15 cellular contexts compared by ENCODE assay signal in genomic region chr6:28725890-28726348, GRCh38.
DNase-seq lines count a peak whose midpoint lies in the region; ATAC-seq, FAIRE-seq and TF ChIP-seq lines count a peak whose summit lies in the region.
"Had no signal": no experiment of that assay in that cellular context is flagged by ENCODE, and none has a peak within 500 bp of the region (broad histone marks: within the 10 kb centered on the region; RNA-seq: fewer than 3 reads in every experiment).

No MANE protein-coding gene starts in this region.

- no peak overlapping the region for H3K27ac Mint-ChIP-seq in activated CD8-positive, alpha-beta memory T cell treated with anti-CD3 and anti-CD28 coated beads, Interleukin-2, amount 10 ng/mL, durations not matched to agents 7 days and 5 days
- no peak overlapping the region for H3K27ac Mint-ChIP-seq in T-helper 2 cell treated with Interferon-gamma antibody and Interleukin-4, amounts not matched to agents 5 μg/mL and 100 μg/mL, for 36 hours
- H3K27ac Mint-ChIP-seq: CD14-positive monocyte had no signal

- H3K9ac ChIP-seq in Karpas-422 (ENCODE audit: low read length): no peak overlapping the region

- H4K20me1 ChIP-seq in Karpas-422 (ENCODE audit: insufficient read depth, low read depth, low read length): no peaks in the 10 kb centered on the region

- H3K4me3 ChIP-seq in bronchial epithelial cell (ENCODE audit: low read depth, low read length): no peak overlapping the region
- no peak overlapping the region for H3K4me3 ChIP-seq in Karpas-422 (ENCODE audit: low read length)
- H3K4me3 ChIP-seq: skin epidermis had no signal

- no peak for FAIRE-seq in bronchial epithelial cell (lab: Jason Lieb, UNC)

- DNase-seq in COLO829 (ENCODE audit: low spot score) (peak; percentile 49), H4 (ENCODE audit: low spot score) (peak; percentile 71), NCI-H226 (peak; percentile 21), bronchial epithelial cell (ENCODE audit: low read depth) (peak; percentile 40), Karpas-422 (no peak)
- DNase-seq in activated CD8-positive, alpha-beta memory T cell treated with anti-CD3 and anti-CD28 coated beads, Interleukin-2, amount 10 ng/mL, durations not matched to agents 7 days and 5 days: no peak
- no peak for DNase-seq in T-helper 2 cell treated with Interferon-gamma antibody and Interleukin-4, amounts not matched to agents 5 μg/mL and 100 μg/mL, for 36 hours (ENCODE audit: low spot score)
- DNase-seq: activated naive CD4-positive, alpha-beta T cell treated with anti-CD3 and anti-CD28 coated beads, Interleukin-2, amount 50 U/mL, for 16 hours; central memory CD4-positive, alpha-beta T cell; NCI-H1436 treated with DMSO at 0.1 percent for 48 hours; T-helper 9 cell had no signal

- CTCF ChIA-PET in activated CD8-positive, alpha-beta memory T cell treated with anti-CD3 and anti-CD28 coated beads, Interleukin-2, amount 10 ng/mL, durations not matched to agents 7 days and 5 days (lab: Charles Lee): interaction anchor here (1.0 kb wide), 1 partner anchor 111 kb away, joined by 3 read pairs; no protein-coding TSS in a partner anchor

- H3K4me3 Mint-ChIP-seq in activated CD8-positive, alpha-beta memory T cell treated with anti-CD3 and anti-CD28 coated beads, Interleukin-2, amount 10 ng/mL, durations not matched to agents 7 days and 5 days: no peak overlapping the region
- no peak overlapping the region for H3K4me3 Mint-ChIP-seq in T-helper 2 cell treated with Interferon-gamma antibody and Interleukin-4, amounts not matched to agents 5 μg/mL and 100 μg/mL, for 36 hours

- peaks cover 5% of the 10 kb centered on the region for H3K36me3 Mint-ChIP-seq in activated CD8-positive, alpha-beta memory T cell treated with anti-CD3 and anti-CD28 coated beads, Interleukin-2, amount 10 ng/mL, durations not matched to agents 7 days and 5 days
- peaks cover 2% of the 10 kb centered on the region for H3K36me3 Mint-ChIP-seq in T-helper 2 cell treated with Interferon-gamma antibody and Interleukin-4, amounts not matched to agents 5 μg/mL and 100 μg/mL, for 36 hours (ENCODE audit: low read depth)

- peaks cover 2% of the 10 kb centered on the region for H3K27me3 ChIP-seq in bronchial epithelial cell (ENCODE audit: control insufficient read depth, insufficient read depth, low read length)
- H3K27me3 ChIP-seq in Karpas-422 (ENCODE audit: low read length): no peaks in the 10 kb centered on the region

- H3K4me2 ChIP-seq in Karpas-422 (ENCODE audit: low read depth, low read length, poor library complexity, severe bottlenecking): no peak overlapping the region

- H2AFZ ChIP-seq in Karpas-422 (ENCODE audit: low read length): no peak overlapping the region

- no peaks in the 10 kb centered on the region for H3K9me3 ChIP-seq in Karpas-422 (ENCODE audit: low read length)

- H3K9me3 Mint-ChIP-seq in activated CD8-positive, alpha-beta memory T cell treated with anti-CD3 and anti-CD28 coated beads, Interleukin-2, amount 10 ng/mL, durations not matched to agents 7 days and 5 days (ENCODE audit: low read depth): peaks cover 2% of the 10 kb centered on the region
- peaks cover 7% of the 10 kb centered on the region for H3K9me3 Mint-ChIP-seq in T-helper 2 cell treated with Interferon-gamma antibody and Interleukin-4, amounts not matched to agents 5 μg/mL and 100 μg/mL, for 36 hours

- H3K9me2 ChIP-seq in Karpas-422 (replicated peaks; ENCODE audit: insufficient read depth, low read length): no peaks in the 10 kb centered on the region

- ATAC-seq in activated CD8-positive, alpha-beta memory T cell treated with anti-CD3 and anti-CD28 coated beads, Interleukin-2, amount 10 ng/mL, durations not matched to agents 7 days and 5 days: no peak
- ATAC-seq in HG03108 (IDR thresholded peaks at IDR 0.05; ENCODE audit: unreplicated experiment): no peak

- H3K36me3 ChIP-seq in bronchial epithelial cell (ENCODE audit: control insufficient read depth, insufficient read depth, low read length): no peaks in the 10 kb centered on the region
- no peaks in the 10 kb centered on the region for H3K36me3 ChIP-seq in Karpas-422 (ENCODE audit: insufficient read depth, low read length)

- H3K27me3 Mint-ChIP-seq in activated CD8-positive, alpha-beta memory T cell treated with anti-CD3 and anti-CD28 coated beads, Interleukin-2, amount 10 ng/mL, durations not matched to agents 7 days and 5 days: peaks cover 60% of the 10 kb centered on the region
- peaks cover 67% of the 10 kb centered on the region for H3K27me3 Mint-ChIP-seq in T-helper 2 cell treated with Interferon-gamma antibody and Interleukin-4, amounts not matched to agents 5 μg/mL and 100 μg/mL, for 36 hours (ENCODE audit: low read depth)

- H3K27ac ChIP-seq in Karpas-422 (ENCODE audit: low read length): no peak overlapping the region
- H3K27ac ChIP-seq: epithelial cell of prostate, skin epidermis had no signal

- no peak for TF ChIP-seq CTCF in bronchial epithelial cell (IDR thresholded peaks at IDR 0.05; ENCODE audit: insufficient read depth, low read length, severe bottlenecking)

- H3K4me1 ChIP-seq in Karpas-422 (ENCODE audit: low read length): peaks cover 13% of the 10 kb centered on the region

- no peaks in the 10 kb centered on the region for H3K79me2 ChIP-seq in Karpas-422 (ENCODE audit: low read length)

- peaks cover 15% of the 10 kb centered on the region for H3K4me1 Mint-ChIP-seq in activated CD8-positive, alpha-beta memory T cell treated with anti-CD3 and anti-CD28 coated beads, Interleukin-2, amount 10 ng/mL, durations not matched to agents 7 days and 5 days
- H3K4me1 Mint-ChIP-seq in T-helper 2 cell treated with Interferon-gamma antibody and Interleukin-4, amounts not matched to agents 5 μg/mL and 100 μg/mL, for 36 hours (ENCODE audit: low read depth): peaks cover 17% of the 10 kb centered on the region

Comparison
In these comparisons a context has a peak if more than half of its experiments do, and no peak if none do; other contexts are left out.
1. DNase-seq: peak in COLO829 (single experiment), H4 (single experiment), NCI-H226 (single experiment) and bronchial epithelial cell (single experiment); none in activated CD8-positive, alpha-beta memory T cell treated with anti-CD3 and anti-CD28 coated beads, Interleukin-2, amount 10 ng/mL, durations not matched to agents 7 days and 5 days (single experiment), Karpas-422 (single experiment) and T-helper 2 cell treated with Interferon-gamma antibody and Interleukin-4, amounts not matched to agents 5 μg/mL and 100 μg/mL, for 36 hours (single experiment).